17 cellular contexts compared by ENCODE assay signal in genomic region chr6:129335792-129336191, GRCh38.
A peak's percentile ranks its signal among the peaks of the same experiment; 100 is the strongest.
DNase-seq lines count a peak whose midpoint lies in the region; TF ChIP-seq lines count a peak whose summit lies in the region.
"Had no signal": no experiment of that assay in that cellular context is flagged by ENCODE, and none has a peak within 500 bp of the region (broad histone marks: within the 10 kb centered on the region; RNA-seq: fewer than 3 reads in every experiment).

No MANE protein-coding gene starts in this region.

- H3K18ac ChIP-seq in H9 (ENCODE audit: insufficient read length, low read depth, low read length): no peak overlapping the region

- no peak overlapping the region for H2BK12ac ChIP-seq in H9 (ENCODE audit: insufficient read length, low read depth, low read length)

- no peak overlapping the region for H2BK5ac ChIP-seq in H9 (ENCODE audit: insufficient read length, low read length)

- no peaks in the 10 kb centered on the region for H4K20me1 ChIP-seq in H9 (ENCODE audit: control insufficient read depth, insufficient read depth, insufficient read length)
- H4K20me1 ChIP-seq: BLaER1 treated with 17β-estradiol and CSF1 and Interleukin-3, amounts not matched to agents 10 nM and 100 nM had no signal

- H3K4me1 Mint-ChIP-seq in H9: peaks cover 12 to 20% of the 10 kb centered on the region in 2 experiments
- H3K4me1 Mint-ChIP-seq: B cell had no signal

- H3K4me1 ChIP-seq in H9 (ENCODE audit: insufficient read depth, low read length): no peaks in the 10 kb centered on the region
- H3K4me1 ChIP-seq: A549, Caco-2 had no signal

- no peak overlapping the region for H3K4me2 ChIP-seq in H9 (ENCODE audit: insufficient read depth, insufficient read length, low read length)
- H3K4me2 ChIP-seq: A549; BLaER1 treated with 17β-estradiol and CSF1 and Interleukin-3, amounts not matched to agents 10 nM and 100 nM had no signal

- no CpG with 5 or more reads among the region's 4 CpGs for WGBS in H9 (ENCODE audit: extremely low coverage, insufficient read length, low lambda C conversion rate)

- H2BK20ac ChIP-seq in H9 (ENCODE audit: low read depth, low read length, poor library complexity, severe bottlenecking): no peak overlapping the region

- peak overlapping the region; percentile 29 for H3T11ph ChIP-seq in H9 (ENCODE audit: low read length)

- no peak overlapping the region for H3K4me3 ChIP-seq in fibroblast of villous mesenchyme (ENCODE audit: low read depth, low read length)
- H3K4me3 ChIP-seq: A549; BLaER1 treated with 17β-estradiol and CSF1 and Interleukin-3, amounts not matched to agents 10 nM and 100 nM had no signal

- H3K4me3 Mint-ChIP-seq in H9: no peak overlapping the region
- H3K4me3 Mint-ChIP-seq: B cell; CD4-positive, alpha-beta T cell; CD8-positive, alpha-beta T cell had no signal

- no peaks in the 10 kb centered on the region for H3K79me1 ChIP-seq in H9 (ENCODE audit: insufficient read depth, low read depth, low read length, poor library complexity, severe bottlenecking)

- no peaks in the 10 kb centered on the region for H3K27me3 ChIP-seq in H9 (ENCODE audit: insufficient read depth, low read length)
- H3K27me3 ChIP-seq: BLaER1 treated with 17β-estradiol and CSF1 and Interleukin-3, amounts not matched to agents 10 nM and 100 nM had no signal

- no peaks in the 10 kb centered on the region for H3K9me3 ChIP-seq in H9 (ENCODE audit: control insufficient read depth, low read depth, low read length)
- H3K9me3 ChIP-seq: A549; BLaER1 treated with 17β-estradiol and CSF1 and Interleukin-3, amounts not matched to agents 10 nM and 100 nM; Caco-2 had no signal

- CTCF ChIA-PET in HEK293T (lab: Yijun Ruan, JAX): interaction anchor here (0.7 kb wide), 1 partner anchor 66 kb away, joined by 4 read pairs; no protein-coding TSS in a partner anchor

- H2BK120ac ChIP-seq in H9 (ENCODE audit: low read depth, low read length, poor library complexity, severe bottlenecking): no peak overlapping the region

- H3K23me2 ChIP-seq in H9 (ENCODE audit: insufficient read length, low read depth, low read length, poor library complexity, severe bottlenecking): no peaks in the 10 kb centered on the region

- H3K56ac ChIP-seq in H9 (ENCODE audit: insufficient read length, low read depth, low read length): no peak overlapping the region

- POLR2A ChIA-PET in HEK293T (lab: Yijun Ruan, JAX): no interaction called here

- H3K9ac ChIP-seq in H9 (ENCODE audit: extremely low read depth, insufficient read length, low read length): no peak overlapping the region
- H3K9ac ChIP-seq: BLaER1 treated with 17β-estradiol and CSF1 and Interleukin-3, amounts not matched to agents 10 nM and 100 nM had no signal

- no peak overlapping the region for H3K23ac ChIP-seq in H9 (ENCODE audit: insufficient read length, low read depth, low read length)

- peaks cover 0 to 10% (median 0%) of the 10 kb centered on the region in 3 experiments; a peak in 3 of 7 replicates for H3K36me3 Mint-ChIP-seq in H9 (ENCODE audit: insufficient read depth in 1 of 3, low read depth in 3 of 3)
- H3K36me3 Mint-ChIP-seq: CD8-positive, alpha-beta T cell had no signal

- H4K91ac ChIP-seq in H9 (ENCODE audit: insufficient read length, low read depth, low read length): no peak overlapping the region

- H4K8ac ChIP-seq in H9 (replicated peaks; ENCODE audit: insufficient read length, low read depth, low read length): no peak overlapping the region

- no peak overlapping the region for H3K27ac ChIP-seq in H9 (ENCODE audit: insufficient read length, low read depth, low read length)
- H3K27ac ChIP-seq: 22Rv1; A549; BLaER1 treated with 17β-estradiol and CSF1 and Interleukin-3, amounts not matched to agents 10 nM and 100 nM; C4-2B had no signal

- TF ChIP-seq CTCF in H9 (conservative IDR thresholded peaks at IDR 0.05): no peak
- no peak for TF ChIP-seq CTCF in fibroblast of villous mesenchyme (IDR thresholded peaks at IDR 0.05; ENCODE audit: insufficient read depth, low read depth, low read length)

- DNase-seq in H9: no peak
- no peak for DNase-seq in HEK293T (ENCODE audit: extremely low spot score)
- peak; percentile 27 for DNase-seq in fibroblast of villous mesenchyme (ENCODE audit: low read depth)
- DNase-seq in NCI-H524 (lab: John Stamatoyannopoulos, UW): no peak
- no peak for DNase-seq in NCI-H2081 treated with DMSO at 0.1 percent for 48 hours (lab: John Stamatoyannopoulos, UW)
- DNase-seq: AML-193; Caco-2; Calu3; CD4-positive, alpha-beta T cell; CD8-positive, alpha-beta T cell; DMS79 treated with DMSO at 0.1 percent for 48 hours; GF-D8 had no signal

- no peak overlapping the region for H2AFZ ChIP-seq in H9 (ENCODE audit: low read length)

- H3K27ac Mint-ChIP-seq in H9: no peak overlapping the region
- H3K27ac Mint-ChIP-seq: B cell; CD4-positive, alpha-beta T cell; CD8-positive, alpha-beta T cell had no signal

- no peak overlapping the region for H3K14ac ChIP-seq in H9 (ENCODE audit: insufficient read depth, low read length)

- no peak overlapping the region for H2AK5ac ChIP-seq in H9 (ENCODE audit: insufficient read length, low read length)

- no peaks in the 10 kb centered on the region; a peak in 1 of 5 replicates for H3K9me3 Mint-ChIP-seq in H9
- H3K9me3 Mint-ChIP-seq: CD4-positive, alpha-beta T cell; CD8-positive, alpha-beta T cell had no signal

- no peak overlapping the region for H4K5ac ChIP-seq in H9 (ENCODE audit: insufficient read length, low read depth, low read length)

- no peak overlapping the region for H3K4ac ChIP-seq in H9 (ENCODE audit: low read depth, low read length)

- H3K27me3 Mint-ChIP-seq in H9 (ENCODE audit: low read depth): no peaks in the 10 kb centered on the region

- H2BK15ac ChIP-seq in H9 (ENCODE audit: low read depth, low read length): no peak overlapping the region

- no peaks in the 10 kb centered on the region for H3K79me2 ChIP-seq in H9 (ENCODE audit: insufficient read depth, low read length)

TF ChIP-seq in HEK293T, 16 proteins besides CTCF, POLR2A, EP300 and RAD21:
- TF ChIP-seq PKNOX1 (IDR thresholded peaks at IDR 0.05): peak; percentile 73
- TF ChIP-seq TARDBP (IDR thresholded peaks at IDR 0.05): no peak
- TF ChIP-seq CTBP1 (IDR thresholded peaks at IDR 0.05; ENCODE audit: borderline replicate concordance): peak; percentile 69; the same call in 1 of the 2 replicates
